In genomic region chr12:118013283-118013682, GRCh38 we compare ENCODE assay signal across 1 cellular context.
TF ChIP-seq lines count a peak whose summit lies in the region.

No MANE protein-coding gene starts in this region.

TF ChIP-seq in K562, 482 proteins besides CTCF, POLR2A, EP300 and RAD21 (continues in another document):
- TF ChIP-seq ZNF224 (CRISPR knock-in tag; IDR thresholded peaks at IDR 0.05) = no peak
- TF ChIP-seq ZNF699 (CRISPR knock-in tag; IDR thresholded peaks at IDR 0.05; ENCODE audit: insufficient replicate concordance) = no peak
- TF ChIP-seq ZFX (CRISPR knock-in tag; IDR thresholded peaks at IDR 0.05) = no peak
- no peak for TF ChIP-seq ZKSCAN1 (IDR thresholded peaks at IDR 0.05; ENCODE audit: low read depth, low read length)
- TF ChIP-seq U2AF1 (optimal IDR thresholded peaks at IDR 0.05; ENCODE audit: low read depth, low read length) = no peak
- TF ChIP-seq CBFA2T3 (IDR thresholded peaks at IDR 0.05) = peak; percentile 80
- peak; percentile 40; the same call in 1 of the 2 replicates for TF ChIP-seq CXXC5 (CRISPR knock-in tag; IDR thresholded peaks at IDR 0.05)
- TF ChIP-seq ATF7 (IDR thresholded peaks at IDR 0.05) = peak; percentile 27; the same call in 1 of the 2 replicates
- peak; percentile 59; the same call in 1 of the 2 replicates for TF ChIP-seq MAFK (IDR thresholded peaks at IDR 0.05; ENCODE audit: low read length)
- no peak for TF ChIP-seq HNRNPH1 (optimal IDR thresholded peaks at IDR 0.05; ENCODE audit: low read depth, low read length)
- no peak for TF ChIP-seq ZNF780A (CRISPR knock-in tag; IDR thresholded peaks at IDR 0.05)
- TF ChIP-seq TRIM24 (IDR thresholded peaks at IDR 0.05) = peak; percentile 22 to 58; a peak in 1 of 4 replicates
- TF ChIP-seq, protein P1, sequence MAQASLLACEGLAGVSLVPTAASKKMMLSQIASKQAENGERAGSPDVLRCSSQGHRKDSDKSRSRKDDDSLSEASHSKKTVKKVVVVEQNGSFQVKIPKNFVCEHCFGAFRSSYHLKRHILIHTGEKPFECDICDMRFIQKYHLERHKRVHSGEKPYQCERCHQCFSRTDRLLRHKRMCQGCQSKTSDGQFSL (CRISPR knock-in tag; IDR thresholded peaks at IDR 0.05) = no peak
- TF ChIP-seq, protein P1 (tag; IDR thresholded peaks at IDR 0.05) = no peak
- TF ChIP-seq ZBTB11 (CRISPR knock-in tag; IDR thresholded peaks at IDR 0.05) = peak in 1 of 3 experiments; percentile 31; a peak in 1 of 6 replicates
- no peak for TF ChIP-seq PHF21A (IDR thresholded peaks at IDR 0.05; ENCODE audit: borderline replicate concordance, low read depth)
- TF ChIP-seq ASH1L (IDR thresholded peaks at IDR 0.05; ENCODE audit: borderline replicate concordance, low read depth, partially characterized antibody) = no peak
- TF ChIP-seq PRMT5 (CRISPR knock-in tag; IDR thresholded peaks at IDR 0.05) = no peak
- TF ChIP-seq MTA1 (IDR thresholded peaks at IDR 0.05; ENCODE audit: borderline replicate concordance) = 0 out of 2 replicates have a peak, but pooled peaks have one; percentile 26
- TF ChIP-seq RHOXF2B (CRISPR knock-in tag; conservative IDR thresholded peaks at IDR 0.05) = no peak
- TF ChIP-seq, protein P2, sequence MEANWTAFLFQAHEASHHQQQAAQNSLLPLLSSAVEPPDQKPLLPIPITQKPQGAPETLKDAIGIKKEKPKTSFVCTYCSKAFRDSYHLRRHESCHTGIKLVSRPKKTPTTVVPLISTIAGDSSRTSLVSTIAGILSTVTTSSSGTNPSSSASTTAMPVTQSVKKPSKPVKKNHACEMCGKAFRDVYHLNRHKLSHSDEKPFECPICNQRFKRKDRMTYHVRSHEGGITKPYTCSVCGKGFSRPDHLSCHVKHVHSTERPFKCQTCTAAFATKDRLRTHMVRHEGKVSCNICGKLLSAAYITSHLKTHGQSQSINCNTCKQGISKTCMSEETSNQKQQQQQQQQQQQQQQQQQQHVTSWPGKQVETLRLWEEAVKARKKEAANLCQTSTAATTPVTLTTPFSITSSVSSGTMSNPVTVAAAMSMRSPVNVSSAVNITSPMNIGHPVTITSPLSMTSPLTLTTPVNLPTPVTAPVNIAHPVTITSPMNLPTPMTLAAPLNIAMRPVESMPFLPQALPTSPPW (CRISPR knock-in tag; IDR thresholded peaks at IDR 0.05) = no peak
- TF ChIP-seq ZNF57 (CRISPR knock-in tag; IDR thresholded peaks at IDR 0.05) = no peak
- TF ChIP-seq XRCC5 (IDR thresholded peaks at IDR 0.05; ENCODE audit: low read depth, low read length) = no peak
- no peak for TF ChIP-seq ZNF586 (CRISPR knock-in tag; conservative IDR thresholded peaks at IDR 0.05)
- TF ChIP-seq, protein P3, sequence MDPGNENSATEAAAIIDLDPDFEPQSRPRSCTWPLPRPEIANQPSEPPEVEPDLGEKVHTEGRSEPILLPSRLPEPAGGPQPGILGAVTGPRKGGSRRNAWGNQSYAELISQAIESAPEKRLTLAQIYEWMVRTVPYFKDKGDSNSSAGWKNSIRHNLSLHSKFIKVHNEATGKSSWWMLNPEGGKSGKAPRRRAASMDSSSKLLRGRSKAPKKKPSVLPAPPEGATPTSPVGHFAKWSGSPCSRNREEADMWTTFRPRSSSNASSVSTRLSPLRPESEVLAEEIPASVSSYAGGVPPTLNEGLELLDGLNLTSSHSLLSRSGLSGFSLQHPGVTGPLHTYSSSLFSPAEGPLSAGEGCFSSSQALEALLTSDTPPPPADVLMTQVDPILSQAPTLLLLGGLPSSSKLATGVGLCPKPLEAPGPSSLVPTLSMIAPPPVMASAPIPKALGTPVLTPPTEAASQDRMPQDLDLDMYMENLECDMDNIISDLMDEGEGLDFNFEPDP (CRISPR knock-in tag; IDR thresholded peaks at IDR 0.05) = no peak
- no peak for TF ChIP-seq NBN (IDR thresholded peaks at IDR 0.05; ENCODE audit: low read depth)
- peak in 1 of 2 experiments; percentile 58; a peak in 1 of 4 replicates for TF ChIP-seq FOXK2 (conservative IDR thresholded peaks at IDR 0.05 in 1 of 2, IDR thresholded peaks at IDR 0.05 in 1 of 2; ENCODE audit: low read depth in 2 of 2)
- TF ChIP-seq ZNF512 (tag; IDR thresholded peaks at IDR 0.05) = no peak
- TF ChIP-seq SREBF1 (IDR thresholded peaks at IDR 0.05; ENCODE audit: borderline replicate concordance, low read depth, low read length) = no peak
- no peak for TF ChIP-seq NR1H2 (CRISPR knock-in tag; IDR thresholded peaks at IDR 0.05)
- TF ChIP-seq RBM17 (IDR thresholded peaks at IDR 0.05; ENCODE audit: borderline replicate concordance, low read depth, low read length) = no peak
- TF ChIP-seq FOXA3 (CRISPR knock-in tag; conservative IDR thresholded peaks at IDR 0.05 in 1 of 2, IDR thresholded peaks at IDR 0.05 in 1 of 2) = peak in 1 of 2 experiments; percentile 87; a peak in 3 of 4 replicates
- TF ChIP-seq GABPB2 (CRISPR knock-in tag; conservative IDR thresholded peaks at IDR 0.05) = no peak
- no peak for TF ChIP-seq ELF4 (CRISPR knock-in tag; IDR thresholded peaks at IDR 0.05)
- TF ChIP-seq CC2D1A (IDR thresholded peaks at IDR 0.05) = 0 out of 2 replicates have a peak, but pooled peaks have one; percentile 31
- TF ChIP-seq POU5F1 (IDR thresholded peaks at IDR 0.05; ENCODE audit: borderline replicate concordance, low read depth, low read length, partially characterized antibody) = no peak
- TF ChIP-seq RBM39 (optimal IDR thresholded peaks at IDR 0.05; ENCODE audit: low read depth, low read length) = no peak
- no peak for TF ChIP-seq PPARD (CRISPR knock-in tag; IDR thresholded peaks at IDR 0.05)
- no peak for TF ChIP-seq BRD9 (IDR thresholded peaks at IDR 0.05; ENCODE audit: low read depth, partially characterized antibody)
- peak; percentile 83 for TF ChIP-seq ARID1B (IDR thresholded peaks at IDR 0.05)
- TF ChIP-seq E2F3 (CRISPR knock-in tag; IDR thresholded peaks at IDR 0.05) = no peak
- TF ChIP-seq USF1 (CRISPR knock-in tag; IDR thresholded peaks at IDR 0.05) = no peak
- TF ChIP-seq CBX8 (IDR thresholded peaks at IDR 0.05; ENCODE audit: borderline replicate concordance, extremely low read depth, low read depth, low read length, poor library complexity, severe bottlenecking) = no peak
- TF ChIP-seq, protein P4, sequence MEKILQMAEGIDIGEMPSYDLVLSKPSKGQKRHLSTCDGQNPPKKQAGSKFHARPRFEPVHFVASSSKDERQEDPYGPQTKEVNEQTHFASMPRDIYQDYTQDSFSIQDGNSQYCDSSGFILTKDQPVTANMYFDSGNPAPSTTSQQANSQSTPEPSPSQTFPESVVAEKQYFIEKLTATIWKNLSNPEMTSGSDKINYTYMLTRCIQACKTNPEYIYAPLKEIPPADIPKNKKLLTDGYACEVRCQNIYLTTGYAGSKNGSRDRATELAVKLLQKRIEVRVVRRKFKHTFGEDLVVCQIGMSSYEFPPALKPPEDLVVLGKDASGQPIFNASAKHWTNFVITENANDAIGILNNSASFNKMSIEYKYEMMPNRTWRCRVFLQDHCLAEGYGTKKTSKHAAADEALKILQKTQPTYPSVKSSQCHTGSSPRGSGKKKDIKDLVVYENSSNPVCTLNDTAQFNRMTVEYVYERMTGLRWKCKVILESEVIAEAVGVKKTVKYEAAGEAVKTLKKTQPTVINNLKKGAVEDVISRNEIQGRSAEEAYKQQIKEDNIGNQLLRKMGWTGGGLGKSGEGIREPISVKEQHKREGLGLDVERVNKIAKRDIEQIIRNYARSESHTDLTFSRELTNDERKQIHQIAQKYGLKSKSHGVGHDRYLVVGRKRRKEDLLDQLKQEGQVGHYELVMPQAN (IDR thresholded peaks at IDR 0.05; ENCODE audit: borderline replicate concordance) = no peak
- TF ChIP-seq RCOR1 (IDR thresholded peaks at IDR 0.05; ENCODE audit: borderline replicate concordance in 1 of 2, low read depth in 2 of 2, low read length in 2 of 2) = peak in 1 of 2 experiments; percentile 6; a peak in 1 of 4 replicates
- peak; percentile 84 for TF ChIP-seq TCF3 (CRISPR knock-in tag; IDR thresholded peaks at IDR 0.05)
- TF ChIP-seq JUND (IDR thresholded peaks at IDR 0.05; ENCODE audit: borderline replicate concordance, low read depth, low read length) = no peak
- peak; percentile 58; the same call in 1 of the 3 replicates for TF ChIP-seq JUND (tag; IDR thresholded peaks at IDR 0.05; ENCODE audit: borderline replicate concordance, low read depth, low read length)
- TF ChIP-seq ZNF507 (tag; conservative IDR thresholded peaks at IDR 0.05) = no peak
- no peak for TF ChIP-seq GTF2B (IDR thresholded peaks at IDR 0.05; ENCODE audit: extremely low read depth, insufficient read length)
- no peak for TF ChIP-seq ZNF184 (CRISPR knock-in tag; IDR thresholded peaks at IDR 0.05)
- 0 out of 2 replicates have a peak, but pooled peaks have one; percentile 45 for TF ChIP-seq CTBP1 (IDR thresholded peaks at IDR 0.05; ENCODE audit: borderline replicate concordance)
- no peak for TF ChIP-seq FOXP1 (CRISPR knock-in tag; IDR thresholded peaks at IDR 0.05)
- no peak for TF ChIP-seq CEBPG (CRISPR knock-in tag; IDR thresholded peaks at IDR 0.05)
- TF ChIP-seq CEBPG (tag; conservative IDR thresholded peaks at IDR 0.05 in 1 of 2, IDR thresholded peaks at IDR 0.05 in 1 of 2) = no peak
- no peak for TF ChIP-seq HDAC8 (tag; IDR thresholded peaks at IDR 0.05)
- no peak for TF ChIP-seq NCOA6 (IDR thresholded peaks at IDR 0.05)
- no peak for TF ChIP-seq GATAD2B (IDR thresholded peaks at IDR 0.05; ENCODE audit: borderline replicate concordance)
- TF ChIP-seq SREBF2 (CRISPR knock-in tag; IDR thresholded peaks at IDR 0.05) = no peak
- TF ChIP-seq, protein P5, sequence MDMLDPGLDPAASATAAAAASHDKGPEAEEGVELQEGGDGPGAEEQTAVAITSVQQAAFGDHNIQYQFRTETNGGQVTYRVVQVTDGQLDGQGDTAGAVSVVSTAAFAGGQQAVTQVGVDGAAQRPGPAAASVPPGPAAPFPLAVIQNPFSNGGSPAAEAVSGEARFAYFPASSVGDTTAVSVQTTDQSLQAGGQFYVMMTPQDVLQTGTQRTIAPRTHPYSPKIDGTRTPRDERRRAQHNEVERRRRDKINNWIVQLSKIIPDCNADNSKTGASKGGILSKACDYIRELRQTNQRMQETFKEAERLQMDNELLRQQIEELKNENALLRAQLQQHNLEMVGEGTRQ (CRISPR knock-in tag; IDR thresholded peaks at IDR 0.05) = no peak
- no peak for TF ChIP-seq HDGF (IDR thresholded peaks at IDR 0.05)
- no peak for TF ChIP-seq RBM15 (IDR thresholded peaks at IDR 0.05; ENCODE audit: insufficient read depth, low read length)
- no peak for TF ChIP-seq ZBTB9 (CRISPR knock-in tag; IDR thresholded peaks at IDR 0.05)
